ENCODE assay signal across 4 cellular contexts in genomic region chr7:16912540-16912939, GRCh38. TPM values are rescaled to one million over a fixed set of nuclear protein-coding genes. Genes with fewer than 3 reads are reported as not detected.
"Had no signal": no experiment of that assay in that cellular context is flagged by ENCODE, and none has a peak within 500 bp of the region (broad histone marks: within the 10 kb centered on the region; RNA-seq: fewer than 3 reads in every experiment).

No MANE protein-coding gene starts in this region.

- H3K4me3 ChIP-seq: GM12878 had no signal

- ATAC-seq: GM12878 had no signal

- DNase-seq: GDM1, GF-D8 had no signal

RNA-seq across cellular contexts. Expression of gene AGR3, which starts 30.8 kb away (rescaled TPM):
- total RNA-seq: G401, GM12878 had no signal
- polyA plus RNA-seq: GM12878 had no signal
